Comparison of ENCODE assay signal across 8 cellular contexts in genomic region chr7:832292-832967, GRCh38. TPM values are rescaled to one million over a fixed set of nuclear protein-coding genes. Genes with fewer than 3 reads are reported as not detected.
DNase-seq lines count a peak whose midpoint lies in the region; ATAC-seq, FAIRE-seq and TF ChIP-seq lines count a peak whose summit lies in the region.

Gene SUN1 (plus strand): TSS chr7:832476. CDS start chr7:832525, 49 bp downstream.

- H3K27ac ChIP-seq in GM12878 (ENCODE audit: control insufficient read depth, insufficient read depth): peak within 1 kb of the TSS; percentile 77

- RAD21 ChIA-PET in GM12878 (lab: Charles Lee; ENCODE audit: unreplicated experiment): interaction anchor here (1.1 to 1.7 kb wide), 3 partner anchors 11 to 20 kb away, joined by 4 to 14 read pairs (median 7); no protein-coding TSS in a partner anchor

- peak; percentile 48 for ATAC-seq in HG02885 (IDR thresholded peaks at IDR 0.05; ENCODE audit: poor library complexity, unreplicated experiment)
- peak; percentile 79 for ATAC-seq in GM12878

- H3K79me2 ChIP-seq in GM12878 (ENCODE audit: control insufficient read depth, insufficient read depth, low read length): peaks cover 53% of the 10 kb centered on the region

- POLR2A ChIA-PET in GM12878 (lab: Charles Lee): interaction anchor here (0.5 to 6.4 kb wide), 4 partner anchors 14 to 24 kb away, joined by 3 to 34 read pairs (median 10); no protein-coding TSS in a partner anchor

- TF ChIP-seq POLR2A in GM12878 (IDR thresholded peaks at IDR 0.05; ENCODE audit: low read depth, low read length): no peak

- H3K27me3 ChIP-seq in GM12878 (replicated peaks in 1 of 2; ENCODE audit: control insufficient read depth in 2 of 2, insufficient read depth in 2 of 2, low read length in 1 of 2) (no peaks in the 10 kb centered on the region), kidney epithelial cell (ENCODE audit: control insufficient read depth, insufficient read depth, low read length) (no peaks in the 10 kb centered on the region)

- intact Hi-C loops in GM12878 (cut with micrococcal nuclease; ENCODE audit: unreplicated experiment): no loop called here

- H3K4me3 ChIP-seq in GM12865 (ENCODE audit: low read depth, low read length): peak within 1 kb of the TSS; percentile 45
- H3K4me3 ChIP-seq in GM12878: peak within 1 kb of the TSS; percentile 31
- peak within 1 kb of the TSS; percentile 2 for H3K4me3 ChIP-seq in kidney epithelial cell (ENCODE audit: low read depth, low read length)

- H2AFZ ChIP-seq in GM12878 (ENCODE audit: control insufficient read depth, low read depth, low read length): no peak within 1 kb of the TSS

- peak; percentile 87 for DNase-seq in GM12865 (ENCODE audit: low read depth)
- peak in 4 of 5 donors; percentile 34 to 66 (median 46) for DNase-seq in T-helper 1 cell
- DNase-seq in GM12878 (ENCODE audit: low read depth, low spot score): peak; percentile 26
- DNase-seq in kidney epithelial cell (ENCODE audit: low read depth): peak; percentile 84
- DNase-seq in stimulated activated CD4-positive, alpha-beta T cell treated with anti-CD3 and anti-CD28 coated beads, Interleukin-2, amount 100 ng/mL, for 4 hours (ENCODE audit: low read depth): peak; percentile 75
- DNase-seq in NCI-H2227 treated with DMSO at 0.1 percent for 48 hours (lab: John Stamatoyannopoulos, UW): no peak
- DNase-seq in KG1 (lab: John Stamatoyannopoulos, UW): no peak

- no peak for TF ChIP-seq RAD21 in GM12878 (IDR thresholded peaks at IDR 0.05; ENCODE audit: insufficient read depth, low read depth, low read length)

- BruUV-seq in GM12878 (replicated peaks; lab: Mats Ljungman, UMichigan): no TSS peak

- CTCF ChIA-PET in GM12878 (lab: Yijun Ruan, JAX): interaction anchor here (0.8 to 1.5 kb wide), 6 partner anchors 10 to 44 kb away, joined by 3 to 7 read pairs (median 3); no protein-coding TSS in a partner anchor

- H3K36me3 ChIP-seq in GM12878 (ENCODE audit: control insufficient read depth in 2 of 2, insufficient read depth in 2 of 2, low read length in 1 of 2): peaks cover 5 to 12% of the 10 kb centered on the region in 2 experiments; a peak in 3 of 4 replicates
- no peaks in the 10 kb centered on the region for H3K36me3 ChIP-seq in kidney epithelial cell (ENCODE audit: control insufficient read depth, insufficient read depth, low read length)

- peak; percentile 13 for FAIRE-seq in GM12878 (lab: Jason Lieb, UNC)

- no peak for TF ChIP-seq CTCF in GM12865 (IDR thresholded peaks at IDR 0.05; ENCODE audit: insufficient read depth, low read depth, low read length, missing control alignments)
- no peak for TF ChIP-seq CTCF in GM12878 (IDR thresholded peaks at IDR 0.05 in 2 of 3, conservative IDR thresholded peaks at IDR 0.05 in 1 of 3; ENCODE audit: control insufficient read depth in 2 of 3, extremely low read depth in 1 of 3, insufficient read depth in 1 of 3, low read depth in 3 of 3, low read length in 3 of 3)
- no peak for TF ChIP-seq CTCF in kidney epithelial cell (IDR thresholded peaks at IDR 0.05; ENCODE audit: insufficient read depth, low read length, poor library complexity, severe bottlenecking)

- H3K9ac ChIP-seq in GM12878 (ENCODE audit: control insufficient read depth, insufficient read depth, low read length): peak within 1 kb of the TSS; percentile 48

- no peaks in the 10 kb centered on the region; the same call in 1 of the 2 replicates for H4K20me1 ChIP-seq in GM12878 (ENCODE audit: control insufficient read depth, insufficient read depth)

- no peak for TF ChIP-seq EP300 in GM12878 (IDR thresholded peaks at IDR 0.05; ENCODE audit: borderline replicate concordance in 1 of 2, control insufficient read depth in 1 of 2, low read depth in 2 of 2, low read length in 2 of 2)

- 50% methylated on average over 22 of the region's 22 CpGs for WGBS in GM12878 (ENCODE audit: insufficient coverage, insufficient replicate concordance, low lambda C conversion rate, missing lambda C conversion rate)

- peaks cover 27% of the 10 kb centered on the region for H3K4me1 ChIP-seq in GM12878 (ENCODE audit: control insufficient read depth, insufficient read depth, low read length)

- H3K4me2 ChIP-seq in GM12878 (ENCODE audit: control insufficient read depth, insufficient read depth): peak within 1 kb of the TSS; percentile 92

- in situ Hi-C loops in GM12878 (cut with MboI): no loop called here

- H3K9me3 ChIP-seq in GM12878 (replicated peaks; ENCODE audit: control insufficient read depth, insufficient read depth, low read length): no peaks in the 10 kb centered on the region

- SMC1A ChIA-PET in GM12878 (lab: Charles Lee; ENCODE audit: uncharacterized antibody, unreplicated experiment): interaction anchor here (0.9 to 2.5 kb wide), 8 partner anchors 15 to 98 kb away, joined by 3 to 11 read pairs (median 4); partner anchors contain the start of gene GET4

TF ChIP-seq in GM12878, 131 proteins besides CTCF, POLR2A, EP300 and RAD21:
- TF ChIP-seq EED (IDR thresholded peaks at IDR 0.05; ENCODE audit: low read depth): peak; percentile 22; the same call in 1 of the 2 replicates
- peak; percentile 85 for TF ChIP-seq MLLT1 (IDR thresholded peaks at IDR 0.05)
- TF ChIP-seq BMI1 (IDR thresholded peaks at IDR 0.05; ENCODE audit: borderline replicate concordance): peak; percentile 25; the same call in 1 of the 2 replicates
- TF ChIP-seq POU2F2 (IDR thresholded peaks at IDR 0.05; ENCODE audit: borderline replicate concordance, low read depth, low read length): no peak
- TF ChIP-seq TCF12 (IDR thresholded peaks at IDR 0.05; ENCODE audit: low read depth, low read length): no peak

RNA-seq across cellular contexts. Expression of gene SUN1, which starts in this region (rescaled TPM):
- 717 and 806 TPM in 2 replicates for total RNA-seq in GM12878 (2013; cell fraction: nucleolus; rRNA removed)
- total RNA-seq in GM12878 (2014; rRNA removed): 65.2 and 70.7 TPM in 2 replicates
- total RNA-seq in GM12878 (2014; rRNA removed; fragmentation: Illumina TruSeq; extraction: Trizol): 33.0 and 33.5 TPM in 2 replicates
- total RNA-seq in GM12878 (2021): 69.3 and 75.8 TPM in 2 replicates
- 38.0 TPM for polyA plus RNA-seq in GM12878 (2011; ENCODE audit: low read depth)
- polyA plus RNA-seq in GM12878 (2011; rRNA removed): 71.4 and 107 TPM in 2 replicates
- 116 and 211 TPM in 2 replicates for polyA plus RNA-seq in GM12878 (2011; cell fraction: cytosol; rRNA removed)
- 517 and 533 TPM in 2 replicates for polyA plus RNA-seq in GM12878 (2011; cell fraction: nucleus; rRNA removed)
- polyA plus RNA-seq in GM12878 (2012): 77.9 and 87.3 TPM in 2 replicates
- 35.2 and 43.4 TPM in 2 replicates for polyA plus RNA-seq in GM12878 (2014; fragmentation: Illumina TruSeq; extraction: Trizol)
- 10 to 100 TPM; 27.8 to 28.1 TPM for polyA plus RNA-seq in GM12878 (2014; fragmentation: Nextera tagmentation; extraction: Ambion mirVana)
- polyA plus RNA-seq in GM12878 (2014; rRNA removed): 89.9 and 106 TPM in 2 replicates
- 10 to 100 TPM; 64.7 to 66.8 TPM for polyA plus RNA-seq in GM12878 (2016; fragmentation: Nextera tagmentation; extraction: Ambion mirVana)
- 73.1 and 122 TPM in 2 replicates for polyA minus RNA-seq in GM12878 (2011; rRNA and poly(A)+ RNA removed)
- polyA minus RNA-seq in GM12878 (2011; cell fraction: cytosol; rRNA and poly(A)+ RNA removed): 18.4 and 29.0 TPM in 2 replicates
- polyA minus RNA-seq in GM12878 (2011; cell fraction: nucleus; rRNA and poly(A)+ RNA removed): 180 and 264 TPM in 2 replicates
- total RNA-seq in kidney epithelial cell: 192 and 220 TPM in 2 replicates

Comparison
In these comparisons a context has a peak if more than half of its experiments do, and no peak if none do; other contexts are left out.
1. DNase-seq: peak in GM12865 (single experiment), T-helper 1 cell (4 of 5), GM12878 (single experiment), kidney epithelial cell (single experiment) and stimulated activated CD4-positive, alpha-beta T cell treated with anti-CD3 and anti-CD28 coated beads, Interleukin-2, amount 100 ng/mL, for 4 hours (single experiment); none in NCI-H2227 treated with DMSO at 0.1 percent for 48 hours (single experiment) and KG1 (single experiment).
2. Peak in every context shown above with its lines, with median percentiles within 50 percentile points of each other: H3K4me3 ChIP-seq.